ENCODE assay signal across 19 cellular contexts in the genomic region with DNA sequence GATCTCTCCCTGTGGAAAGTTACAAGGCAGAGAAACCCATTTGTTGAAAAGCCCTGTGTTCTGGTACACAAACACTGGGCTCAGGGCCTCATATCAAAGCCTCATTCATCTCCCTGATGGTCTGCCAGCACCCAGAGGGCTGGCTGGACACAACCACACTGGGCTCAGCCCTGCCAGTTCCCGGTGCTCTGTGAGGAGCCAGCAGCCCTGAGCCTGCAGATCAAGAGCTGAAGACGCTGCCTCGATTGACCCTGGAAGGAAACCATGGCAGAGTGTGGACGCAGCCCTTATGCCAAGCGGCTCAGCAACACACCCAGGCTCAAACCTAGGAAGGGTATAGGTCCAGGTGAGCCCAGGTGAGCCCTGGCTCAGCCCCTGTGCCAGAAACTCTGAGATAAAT. TPM values are rescaled to one million over a fixed set of nuclear protein-coding genes. Genes with fewer than 3 reads are reported as not detected.
A peak's percentile ranks its signal among the peaks of the same experiment; 100 is the strongest.
DNase-seq lines count a peak whose midpoint lies in the region; ATAC-seq and TF ChIP-seq lines count a peak whose summit lies in the region.
"Had no signal": no experiment of that assay in that cellular context is flagged by ENCODE, and none has a peak within 500 bp of the region (broad histone marks: within the 10 kb centered on the region; RNA-seq: fewer than 3 reads in every experiment).

No MANE protein-coding gene starts in this region.

- H3K36me3 Mint-ChIP-seq in type B pancreatic cell: peaks cover 14% of the 10 kb centered on the region

- peaks cover 0 to 22% of the 10 kb centered on the region in 2 donors for H3K4me1 ChIP-seq in right atrium auricular region
- peaks cover 22% of the 10 kb centered on the region for H3K4me1 ChIP-seq in mucosa of stomach (ENCODE audit: control insufficient read depth, insufficient read depth, low read length)

- H3K27ac Mint-ChIP-seq in type B pancreatic cell: no peak overlapping the region
- no peak overlapping the region for H3K27ac Mint-ChIP-seq in stimulated activated naive CD8-positive, alpha-beta T cell treated with anti-CD3 and anti-CD28 coated beads, Interleukin-15, amount 100 ng/mL, for 72 hours
- H3K27ac Mint-ChIP-seq: activated CD4-positive, alpha-beta T cell treated with anti-CD3 and anti-CD28 coated beads, Interleukin-2, amount 10 ng/mL, durations not matched to agents 7 days and 5 days; activated naive CD4-positive, alpha-beta T cell treated with anti-CD3 and anti-CD28 coated beads for 36 hours had no signal

- TF ChIP-seq CTCF in right atrium auricular region (IDR thresholded peaks at IDR 0.05): no peak
- TF ChIP-seq CTCF in type B pancreatic cell (conservative IDR thresholded peaks at IDR 0.05): no peak

- no peaks in the 10 kb centered on the region for H3K9me3 ChIP-seq in right atrium auricular region
- H3K9me3 ChIP-seq in mucosa of stomach (ENCODE audit: control insufficient read depth, low read length): no peaks in the 10 kb centered on the region
- H3K9me3 ChIP-seq: heart right ventricle had no signal

- H3K9ac ChIP-seq in mucosa of stomach (ENCODE audit: low read length): no peak overlapping the region

- peak overlapping the region; percentile 54 for H3K4me3 Mint-ChIP-seq in type B pancreatic cell
- H3K4me3 Mint-ChIP-seq in stimulated activated naive CD8-positive, alpha-beta T cell treated with anti-CD3 and anti-CD28 coated beads, Interleukin-15, amount 100 ng/mL, for 72 hours: no peak overlapping the region

- DNase-seq in cardiac septum (ENCODE audit: low spot score): peak; percentile 4
- no peak for DNase-seq in right atrium auricular region (ENCODE audit: low spot score)
- DNase-seq in foreskin melanocyte: peak; percentile 69
- DNase-seq in type B pancreatic cell (ENCODE audit: extremely low spot score, unreplicated experiment): no peak
- no peak for DNase-seq in stimulated activated CD8-positive, alpha-beta memory T cell treated with anti-CD3 and anti-CD28 coated beads, Interleukin-4, amount 100 ng/mL, for 48 hours
- DNase-seq in stimulated activated naive CD8-positive, alpha-beta T cell treated with anti-CD3 and anti-CD28 coated beads, Interleukin-15, amount 100 ng/mL, for 72 hours: no peak
- DNase-seq: activated CD4-positive, alpha-beta T cell treated with anti-CD3 and anti-CD28 coated beads, Interleukin-2, amount 10 ng/mL, durations not matched to agents 7 days and 5 days; activated naive CD4-positive, alpha-beta T cell treated with anti-CD3 and anti-CD28 coated beads for 36 hours; DMS79; heart right ventricle; islet precursor cell; Kasumi-1; NCI-H2171; NCI-H748 treated with DMSO at 0.1 percent for 48 hours had no signal

- H3K4me1 Mint-ChIP-seq in type B pancreatic cell (ENCODE audit: unreplicated experiment): peaks cover 15% of the 10 kb centered on the region
- H3K4me1 Mint-ChIP-seq in stimulated activated naive CD8-positive, alpha-beta T cell treated with anti-CD3 and anti-CD28 coated beads, Interleukin-15, amount 100 ng/mL, for 72 hours: peaks cover 36% of the 10 kb centered on the region

- intact Hi-C loops in cardiac septum (cut with DNase I): no loop called here

- no peak for ATAC-seq in stimulated activated naive CD8-positive, alpha-beta T cell treated with anti-CD3 and anti-CD28 coated beads, Interleukin-15, amount 100 ng/mL, for 72 hours
- no peak for ATAC-seq in HG03442 (IDR thresholded peaks at IDR 0.05; ENCODE audit: unreplicated experiment)
- ATAC-seq: esophagus mucosa, heart right ventricle had no signal

- H3K36me3 ChIP-seq in right atrium auricular region (peaks cover 1% of the 10 kb centered on the region), mucosa of stomach (ENCODE audit: control insufficient read depth, insufficient read depth, low read length) (no peaks in the 10 kb centered on the region)

- H3K9me3 Mint-ChIP-seq in type B pancreatic cell: no peaks in the 10 kb centered on the region
- H3K9me3 Mint-ChIP-seq in stimulated activated naive CD8-positive, alpha-beta T cell treated with anti-CD3 and anti-CD28 coated beads, Interleukin-15, amount 100 ng/mL, for 72 hours: no peaks in the 10 kb centered on the region
- H3K9me3 Mint-ChIP-seq: activated CD4-positive, alpha-beta T cell treated with anti-CD3 and anti-CD28 coated beads, Interleukin-2, amount 10 ng/mL, durations not matched to agents 7 days and 5 days; activated naive CD4-positive, alpha-beta T cell treated with anti-CD3 and anti-CD28 coated beads for 36 hours had no signal

- H3K27me3 ChIP-seq in right atrium auricular region (no peaks in the 10 kb centered on the region), mucosa of stomach (ENCODE audit: control insufficient read depth, insufficient read depth, low read length) (no peaks in the 10 kb centered on the region)
- H3K27me3 ChIP-seq: heart right ventricle had no signal

- no peaks in the 10 kb centered on the region for H3K27me3 Mint-ChIP-seq in type B pancreatic cell
- H3K27me3 Mint-ChIP-seq in stimulated activated naive CD8-positive, alpha-beta T cell treated with anti-CD3 and anti-CD28 coated beads, Interleukin-15, amount 100 ng/mL, for 72 hours: no peaks in the 10 kb centered on the region
- H3K27me3 Mint-ChIP-seq: activated CD4-positive, alpha-beta T cell treated with anti-CD3 and anti-CD28 coated beads, Interleukin-2, amount 10 ng/mL, durations not matched to agents 7 days and 5 days had no signal

- no peak overlapping the region for H3K4me3 ChIP-seq in right atrium auricular region
- H3K4me3 ChIP-seq in mucosa of stomach (ENCODE audit: low read length): peak overlapping the region; percentile 15
- H3K4me3 ChIP-seq: heart right ventricle, SK-N-MC, skin epidermis had no signal

- H3K27ac ChIP-seq in right atrium auricular region: no peak overlapping the region
- H3K27ac ChIP-seq: heart right ventricle, SK-N-MC had no signal

RNA-seq across cellular contexts. Expression of a gene that starts 2.6 kb away (rescaled TPM):
- total RNA-seq in cardiac septum (7.2 TPM), right atrium auricular region (10 to 100 TPM in 1 of 2 donors, 1 to 10 TPM in 1; 7.4 to 15.5 TPM), type B pancreatic cell (ENCODE audit: low replicate concordance) (23.2 and 39.9 TPM in 2 replicates)

Comparison
In these comparisons a context has a peak if more than half of its experiments do, and no peak if none do; other contexts are left out.
1. DNase-seq: peak in cardiac septum (single experiment) and foreskin melanocyte (single experiment); none in right atrium auricular region (single experiment), type B pancreatic cell (single experiment), stimulated activated CD8-positive, alpha-beta memory T cell treated with anti-CD3 and anti-CD28 coated beads, Interleukin-4, amount 100 ng/mL, for 48 hours (single experiment) and stimulated activated naive CD8-positive, alpha-beta T cell treated with anti-CD3 and anti-CD28 coated beads, Interleukin-15, amount 100 ng/mL, for 72 hours (0 of 2).